10 cellular contexts compared by ENCODE assay signal in the genomic region with DNA sequence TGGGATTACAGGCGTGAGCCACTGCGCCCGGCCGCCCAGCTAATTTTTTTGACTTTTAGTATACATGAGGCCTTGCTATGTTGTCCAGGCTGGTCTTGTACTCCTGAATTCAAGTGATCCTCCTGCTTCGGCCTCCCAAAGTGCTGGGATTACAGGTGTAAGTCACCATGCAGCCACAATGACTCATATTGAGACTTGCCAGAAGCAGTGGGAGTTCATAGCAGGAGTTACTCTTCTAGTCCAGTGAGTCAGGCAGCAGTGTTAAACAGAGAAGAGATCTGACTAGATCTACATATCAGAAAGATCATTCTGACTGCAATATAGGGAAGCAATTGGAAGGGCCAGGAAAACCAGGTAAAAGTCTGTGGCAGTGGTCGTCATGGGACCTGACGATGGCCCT. TPM values are rescaled to one million over a fixed set of nuclear protein-coding genes. Genes with fewer than 3 reads are reported as not detected.
A peak's percentile ranks its signal among the peaks of the same experiment; 100 is the strongest.
DNase-seq lines count a peak whose midpoint lies in the region; ATAC-seq and TF ChIP-seq lines count a peak whose summit lies in the region.
"Had no signal": no experiment of that assay in that cellular context is flagged by ENCODE, and none has a peak within 500 bp of the region (broad histone marks: within the 10 kb centered on the region; RNA-seq: fewer than 3 reads in every experiment).

No MANE protein-coding gene starts in this region.

- no peaks in the 10 kb centered on the region for H3K27me3 ChIP-seq in RWPE2 (ENCODE audit: insufficient read depth, poor library complexity, severe bottlenecking)

- no peaks in the 10 kb centered on the region for H3K9me3 ChIP-seq in RWPE2 (ENCODE audit: severe bottlenecking)

- H3K27ac ChIP-seq in RWPE2 (ENCODE audit: poor library complexity, severe bottlenecking), result no peak overlapping the region

- no peak overlapping the region for H3K4me3 Mint-ChIP-seq in stimulated activated effector memory CD8-positive, alpha-beta T cell treated with anti-CD3 and anti-CD28 coated beads, Interleukin-12 subunit alpha, Interleukin-12 subunit beta, amount 100 ng/mL, for 72 hours
- H3K4me3 Mint-ChIP-seq: CD14-positive monocyte, immature natural killer cell had no signal

- H3K4me1 Mint-ChIP-seq in stimulated activated effector memory CD8-positive, alpha-beta T cell treated with anti-CD3 and anti-CD28 coated beads, Interleukin-12 subunit alpha, Interleukin-12 subunit beta, amount 100 ng/mL, for 72 hours, result peaks cover 15% of the 10 kb centered on the region
- H3K4me1 Mint-ChIP-seq: CD14-positive monocyte had no signal

- H3K36me3 Mint-ChIP-seq in stimulated activated effector memory CD8-positive, alpha-beta T cell treated with anti-CD3 and anti-CD28 coated beads, Interleukin-12 subunit alpha, Interleukin-12 subunit beta, amount 100 ng/mL, for 72 hours, result peaks cover 7% of the 10 kb centered on the region

- H3K36me3 ChIP-seq in RWPE2 (ENCODE audit: low read depth), result no peaks in the 10 kb centered on the region

- peak; percentile 26 to 39 (median 27) for DNase-seq in stimulated activated CD4-positive, alpha-beta T cell treated with anti-CD3 and anti-CD28 coated beads, Interleukin-12 subunit alpha, Interleukin-12 subunit beta, amount 100 ng/mL, for 48 hours (ENCODE audit: low read depth in 2 of 3, low spot score in 1 of 3)
- no peak for DNase-seq in stimulated activated CD4-positive, alpha-beta T cell treated with anti-CD3 and anti-CD28 coated beads, Interleukin-4, amount 100 ng/mL, for 1 hour
- DNase-seq in RWPE2 (ENCODE audit: low spot score), result no peak
- DNase-seq in cardiac fibroblast (ENCODE audit: low read depth in 2 of 2), result peak; percentile 47 to 93
- DNase-seq in stimulated activated effector memory CD8-positive, alpha-beta T cell treated with anti-CD3 and anti-CD28 coated beads, Interleukin-12 subunit alpha, Interleukin-12 subunit beta, amount 100 ng/mL, for 72 hours (ENCODE audit: low spot score in 2 of 2), result no peak
- no peak for DNase-seq in cortex of kidney (lab: John Stamatoyannopoulos, UW)
- no peak for DNase-seq in DMS79 treated with DMSO at 0.1 percent for 48 hours (lab: John Stamatoyannopoulos, UW)
- no peak for DNase-seq in occipital lobe (lab: John Stamatoyannopoulos, UW)
- DNase-seq: immature natural killer cell had no signal

- TF ChIP-seq CTCF in RWPE2 (IDR thresholded peaks at IDR 0.05; ENCODE audit: poor library complexity, severe bottlenecking) (no peak), cardiac fibroblast (IDR thresholded peaks at IDR 0.05; ENCODE audit: low read depth, low read length) (no peak)

- H3K4me1 ChIP-seq in RWPE2 (ENCODE audit: insufficient read depth, poor library complexity, severe bottlenecking), result no peaks in the 10 kb centered on the region

- peak; percentile 90 for ATAC-seq in RWPE2 (ENCODE audit: low read depth)
- peak; percentile 84 for ATAC-seq in stimulated activated effector memory CD8-positive, alpha-beta T cell treated with anti-CD3 and anti-CD28 coated beads, Interleukin-12 subunit alpha, Interleukin-12 subunit beta, amount 100 ng/mL, for 72 hours

- no peaks in the 10 kb centered on the region for H3K9me3 Mint-ChIP-seq in stimulated activated effector memory CD8-positive, alpha-beta T cell treated with anti-CD3 and anti-CD28 coated beads, Interleukin-12 subunit alpha, Interleukin-12 subunit beta, amount 100 ng/mL, for 72 hours
- H3K9me3 Mint-ChIP-seq: immature natural killer cell had no signal

- H3K4me3 ChIP-seq in RWPE2 (ENCODE audit: severe bottlenecking) (no peak overlapping the region), cardiac fibroblast (replicated peaks in 1 of 2; ENCODE audit: low read depth in 2 of 2, low read length in 2 of 2) (no peak overlapping the region)

- H3K27ac Mint-ChIP-seq in stimulated activated effector memory CD8-positive, alpha-beta T cell treated with anti-CD3 and anti-CD28 coated beads, Interleukin-12 subunit alpha, Interleukin-12 subunit beta, amount 100 ng/mL, for 72 hours, result no peak overlapping the region
- H3K27ac Mint-ChIP-seq: CD14-positive monocyte, immature natural killer cell had no signal

RNA-seq across cellular contexts. Expression of a gene that starts 1.5 kb away (rescaled TPM):
- 3.7 TPM for total RNA-seq in occipital lobe

Comparison
In these comparisons a context has a peak if more than half of its experiments do, and no peak if none do; other contexts are left out.
1. DNase-seq: peak in stimulated activated CD4-positive, alpha-beta T cell treated with anti-CD3 and anti-CD28 coated beads, Interleukin-12 subunit alpha, Interleukin-12 subunit beta, amount 100 ng/mL, for 48 hours (3 of 3) and cardiac fibroblast (2 of 2); none in stimulated activated CD4-positive, alpha-beta T cell treated with anti-CD3 and anti-CD28 coated beads, Interleukin-4, amount 100 ng/mL, for 1 hour (single experiment), RWPE2 (single experiment), stimulated activated effector memory CD8-positive, alpha-beta T cell treated with anti-CD3 and anti-CD28 coated beads, Interleukin-12 subunit alpha, Interleukin-12 subunit beta, amount 100 ng/mL, for 72 hours (0 of 2), cortex of kidney (single experiment), DMS79 treated with DMSO at 0.1 percent for 48 hours (single experiment) and occipital lobe (single experiment).